17 cellular contexts compared by ENCODE assay signal in the genomic region with DNA sequence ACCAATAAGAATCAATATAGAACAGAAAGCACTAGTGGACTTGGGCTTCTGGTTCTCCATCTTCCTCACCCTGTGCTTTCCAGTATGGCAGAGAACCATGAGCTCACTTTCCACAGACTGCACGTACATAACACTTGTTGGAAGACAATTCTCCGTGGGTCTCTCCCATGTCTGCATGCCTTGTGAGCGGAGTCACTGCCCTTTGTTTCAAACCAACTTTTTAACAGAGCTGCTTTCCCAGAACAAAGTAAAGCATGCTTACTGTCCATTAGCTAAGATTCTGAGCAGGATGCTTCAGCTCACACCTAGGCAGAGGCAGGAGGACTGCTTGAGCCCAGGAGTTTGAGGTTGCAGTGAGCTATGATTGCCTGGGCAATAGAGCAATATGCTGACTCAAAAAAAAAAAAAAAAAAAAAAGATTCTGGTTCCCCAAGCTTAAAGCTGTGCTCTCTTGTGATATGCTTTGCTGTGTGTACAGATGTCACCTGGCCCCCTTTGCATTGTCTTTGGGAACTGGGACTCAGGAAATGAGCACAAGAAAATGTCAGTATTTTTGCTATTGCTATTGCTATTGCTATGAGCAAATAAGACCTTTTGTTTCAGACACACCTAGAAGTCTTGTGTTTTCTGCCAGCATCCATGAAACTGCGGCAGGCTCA. TPM values are rescaled to one million over a fixed set of nuclear protein-coding genes. Genes with fewer than 3 reads are reported as not detected.
A peak's percentile ranks its signal among the peaks of the same experiment; 100 is the strongest.
DNase-seq lines count a peak whose midpoint lies in the region; ATAC-seq and TF ChIP-seq lines count a peak whose summit lies in the region.
"Had no signal": no experiment of that assay in that cellular context is flagged by ENCODE, and none has a peak within 500 bp of the region (broad histone marks: within the 10 kb centered on the region; RNA-seq: fewer than 3 reads in every experiment).

No MANE protein-coding gene starts in this region.

- 77 to 81% methylated on average over 4 of the region's 4 CpGs for WGBS in esophagus squamous epithelium, 2 donors
- 97 to 100% (median 98%) methylated on average over 4 of the region's 4 CpGs for WGBS in spleen, 5 donors
- WGBS in esophagus muscularis mucosa = 93% methylated on average over 4 of the region's 4 CpGs

- TF ChIP-seq EP300 in esophagus muscularis mucosa (IDR thresholded peaks at IDR 0.05) = no peak

- POLR2A ChIA-PET in PC-3 (lab: Charles Lee; ENCODE audit: unreplicated experiment) = interaction anchor here (0.9 kb wide), 1 partner anchor 8 kb away, joined by 3 read pairs; no protein-coding TSS in a partner anchor
- POLR2A ChIA-PET in activated CD8-positive, alpha-beta T cell treated with anti-CD3 and anti-CD28 coated beads, Interleukin-2, amount 10 ng/mL, durations not matched to agents 7 days and 5 days (lab: Charles Lee) = interaction anchor here (0.7 to 1.5 kb wide), 2 partner anchors 10 to 37 kb away, joined by 3 read pairs; a partner anchor contains a TSS

- no peak for TF ChIP-seq POLR2A in esophagus squamous epithelium (IDR thresholded peaks at IDR 0.05)
- no peak for TF ChIP-seq POLR2A in spleen (IDR thresholded peaks at IDR 0.05)
- TF ChIP-seq POLR2A in esophagus muscularis mucosa (IDR thresholded peaks at IDR 0.05; ENCODE audit: low read depth) = no peak

- H3K9me3 Mint-ChIP-seq in activated CD8-positive, alpha-beta T cell treated with anti-CD3 and anti-CD28 coated beads, Interleukin-2, amount 10 ng/mL, durations not matched to agents 7 days and 5 days (ENCODE audit: insufficient read depth) = no peaks in the 10 kb centered on the region
- H3K9me3 Mint-ChIP-seq: WTC11 had no signal

- H3K36me3 ChIP-seq in PC-3 (ENCODE audit: low read depth, low read length) = no peaks in the 10 kb centered on the region
- peaks cover 0 to 5% (median 0%) of the 10 kb centered on the region in 3 donors for H3K36me3 ChIP-seq in esophagus squamous epithelium
- peaks cover 0 to 3% (median 0%) of the 10 kb centered on the region in 6 donors for H3K36me3 ChIP-seq in spleen
- H3K36me3 ChIP-seq in esophagus muscularis mucosa = peaks cover 0 to 14% (median 0%) of the 10 kb centered on the region in 4 donors
- H3K36me3 ChIP-seq: ovary, stomach had no signal

- H2AFZ ChIP-seq in PC-3 (ENCODE audit: low read length) = no peak overlapping the region

- no peaks in the 10 kb centered on the region for H3K9me2 ChIP-seq in PC-3 (replicated peaks; ENCODE audit: low read length)

- intact Hi-C loops in PC-3 (cut with micrococcal nuclease) (no loop called here), esophagus squamous epithelium (cut with DNase I) (no loop called here), spleen (cut with DNase I; ENCODE audit: low total_unique reads) (no loop called here), esophagus muscularis mucosa (cut with DNase I) (no loop called here)

- H3K4me2 ChIP-seq in PC-3 (ENCODE audit: low read length) = peak overlapping the region; percentile 58; the same call in 1 of the 2 replicates
- H3K4me2 ChIP-seq: KMS-11 had no signal

- TF ChIP-seq CTCF in PC-3 (conservative IDR thresholded peaks at IDR 0.05; ENCODE audit: low read depth, low read length) = no peak
- TF ChIP-seq CTCF in esophagus squamous epithelium (IDR thresholded peaks at IDR 0.05) = no peak
- TF ChIP-seq CTCF in spleen (IDR thresholded peaks at IDR 0.05 in 8 of 11, conservative IDR thresholded peaks at IDR 0.05 in 3 of 11) = no peak
- no peak for TF ChIP-seq CTCF in esophagus muscularis mucosa (IDR thresholded peaks at IDR 0.05)

- no peaks in the 10 kb centered on the region for H3K27me3 ChIP-seq in PC-3 (ENCODE audit: low read length)
- no peaks in the 10 kb centered on the region for H3K27me3 ChIP-seq in esophagus squamous epithelium
- H3K27me3 ChIP-seq in spleen (replicated peaks in 1 of 7) = no peaks in the 10 kb centered on the region
- H3K27me3 ChIP-seq in esophagus muscularis mucosa = no peaks in the 10 kb centered on the region
- H3K27me3 ChIP-seq: heart right ventricle, ovary, stomach had no signal

- H3K4me1 ChIP-seq in PC-3 (ENCODE audit: insufficient read depth, low read length) = peaks cover 32% of the 10 kb centered on the region
- peaks cover 12 to 69% (median 32%) of the 10 kb centered on the region in 3 donors for H3K4me1 ChIP-seq in esophagus squamous epithelium
- peaks cover 0 to 28% (median 14%) of the 10 kb centered on the region in 6 donors for H3K4me1 ChIP-seq in spleen
- peaks cover 14 to 44% (median 18%) of the 10 kb centered on the region in 4 donors for H3K4me1 ChIP-seq in esophagus muscularis mucosa

- CTCF ChIA-PET in PC-3 (lab: Charles Lee) = interaction anchor here (0.6 kb wide), 1 partner anchor 32 kb away, joined by 13 read pairs; no protein-coding TSS in a partner anchor
- CTCF ChIA-PET in activated CD8-positive, alpha-beta T cell treated with anti-CD3 and anti-CD28 coated beads, Interleukin-2, amount 10 ng/mL, durations not matched to agents 7 days and 5 days (lab: Charles Lee) = interaction anchor here (1.0 to 4.0 kb wide), 6 partner anchors 9 to 68 kb away, joined by 3 to 14 read pairs (median 4); a partner anchor contains a TSS

- no peak overlapping the region for H3K27ac Mint-ChIP-seq in activated CD8-positive, alpha-beta T cell treated with anti-CD3 and anti-CD28 coated beads, Interleukin-2, amount 10 ng/mL, durations not matched to agents 7 days and 5 days
- H3K27ac Mint-ChIP-seq: WTC11 had no signal

- H3K9me3 ChIP-seq in PC-3 (ENCODE audit: low read length) (no peaks in the 10 kb centered on the region), esophagus squamous epithelium (no peaks in the 10 kb centered on the region), spleen (no peaks in the 10 kb centered on the region), esophagus muscularis mucosa (no peaks in the 10 kb centered on the region)
- H3K9me3 ChIP-seq: heart right ventricle, ovary, stomach had no signal

- no peaks in the 10 kb centered on the region for H3K36me3 Mint-ChIP-seq in activated CD8-positive, alpha-beta T cell treated with anti-CD3 and anti-CD28 coated beads, Interleukin-2, amount 10 ng/mL, durations not matched to agents 7 days and 5 days (ENCODE audit: low read depth)
- H3K36me3 Mint-ChIP-seq: WTC11 had no signal

- no peaks in the 10 kb centered on the region for H4K20me1 ChIP-seq in PC-3 (ENCODE audit: low read length)

- no TSS peak for BruUV-seq in PC-3 (replicated peaks; lab: Mats Ljungman, UMichigan)

- no peak overlapping the region for H3K9ac ChIP-seq in PC-3 (ENCODE audit: low read length)
- H3K9ac ChIP-seq: KMS-11 had no signal

- peak; percentile 36 for ATAC-seq in GM21529 (IDR thresholded peaks at IDR 0.05; ENCODE audit: unreplicated experiment)
- ATAC-seq in PC-3 = no peak
- ATAC-seq in activated CD8-positive, alpha-beta T cell treated with anti-CD3 and anti-CD28 coated beads, Interleukin-2, amount 10 ng/mL, durations not matched to agents 7 days and 5 days = no peak
- ATAC-seq: heart right ventricle, WTC11 had no signal

- no peaks in the 10 kb centered on the region for H3K4me1 Mint-ChIP-seq in activated CD8-positive, alpha-beta T cell treated with anti-CD3 and anti-CD28 coated beads, Interleukin-2, amount 10 ng/mL, durations not matched to agents 7 days and 5 days (ENCODE audit: low read depth)

- no peak for DNase-seq in PC-3
- DNase-seq in esophagus squamous epithelium (lab: John Stamatoyannopoulos, UW) = no peak
- DNase-seq in spleen = peak; percentile 6
- DNase-seq in activated CD8-positive, alpha-beta T cell treated with anti-CD3 and anti-CD28 coated beads, Interleukin-2, amount 10 ng/mL, durations not matched to agents 7 days and 5 days = no peak
- DNase-seq in SHP77 treated with DMSO at 0.1 percent for 48 hours (lab: John Stamatoyannopoulos, UW) = no peak
- no peak for DNase-seq in esophagus muscularis mucosa (ENCODE audit: extremely low spot score)
- DNase-seq: activated effector memory CD4-positive, alpha-beta T cell treated with Interleukin-2 at 50 U/mL for 16 hours; anterior cingulate cortex; dermis blood vessel endothelial cell; heart right ventricle; NCI-H1436 treated with DMSO at 0.1 percent for 48 hours; NCI-H446 treated with DMSO at 0.1 percent for 48 hours; ovary; stomach had no signal

- no peaks in the 10 kb centered on the region for H3F3A ChIP-seq in PC-3 (ENCODE audit: low read length, unreplicated experiment)

- no peak overlapping the region for H3K4me3 Mint-ChIP-seq in activated CD8-positive, alpha-beta T cell treated with anti-CD3 and anti-CD28 coated beads, Interleukin-2, amount 10 ng/mL, durations not matched to agents 7 days and 5 days
- H3K4me3 Mint-ChIP-seq: WTC11 had no signal

- no peak overlapping the region for H3K4me3 ChIP-seq in PC-3 (ENCODE audit: low read length)
- no peak overlapping the region for H3K4me3 ChIP-seq in esophagus squamous epithelium
- no peak overlapping the region for H3K4me3 ChIP-seq in spleen
- H3K4me3 ChIP-seq in esophagus muscularis mucosa = no peak overlapping the region
- H3K4me3 ChIP-seq: heart right ventricle, ovary, stomach had no signal

- H3K79me2 ChIP-seq in PC-3 (ENCODE audit: low read length) = no peaks in the 10 kb centered on the region

- H3K27me3 Mint-ChIP-seq in activated CD8-positive, alpha-beta T cell treated with anti-CD3 and anti-CD28 coated beads, Interleukin-2, amount 10 ng/mL, durations not matched to agents 7 days and 5 days (ENCODE audit: low read depth) = no peaks in the 10 kb centered on the region

- H3K27ac ChIP-seq in PC-3 (ENCODE audit: low read length) = 0 out of 2 replicates have a peak overlapping the region, but pooled peaks have one; percentile 67
- peak overlapping the region; percentile 28 to 90 (median 54) for H3K27ac ChIP-seq in esophagus squamous epithelium
- H3K27ac ChIP-seq in spleen = no peak overlapping the region
- peak overlapping the region in 1 of 4 donors; percentile 99 for H3K27ac ChIP-seq in esophagus muscularis mucosa (replicated peaks in 1 of 4)
- H3K27ac ChIP-seq: heart right ventricle, KMS-11, ovary had no signal

RNA-seq across cellular contexts. Expression of a gene that starts 54.6 kb away (rescaled TPM):
- total RNA-seq in PC-3 (2014; rRNA removed) = 6.2 and 7.9 TPM in 2 replicates
- 10 to 100 TPM in 1 of 4 donors, 1 to 10 TPM in 3; 1.8 to 10.7 (median 6.2) TPM for total RNA-seq in esophagus squamous epithelium
- total RNA-seq in spleen = 1 to 10 TPM; 3.4 to 8.6 (median 6.3) TPM
- polyA plus RNA-seq in spleen = 1 to 10 TPM; 2.2 to 3.6 (median 3.3) TPM
- total RNA-seq in activated CD8-positive, alpha-beta T cell treated with anti-CD3 and anti-CD28 coated beads, Interleukin-2, amount 10 ng/mL, durations not matched to agents 7 days and 5 days = 1 to 10 TPM; 1.4 to 1.8 TPM
- 1 to 10 TPM; 2.5 to 7.1 (median 4.3) TPM for total RNA-seq in esophagus muscularis mucosa

Comparison
In these comparisons a context has a peak if more than half of its experiments do, and no peak if none do; other contexts are left out.
1. H3K27ac ChIP-seq: peak in PC-3 (single experiment) and esophagus squamous epithelium (4 of 4); none in spleen (0 of 8).